ENCODE assay signal across 1 cellular context in genomic region chr10:91690412-91690811, GRCh38.
TF ChIP-seq lines count a peak whose summit lies in the region.

No MANE protein-coding gene starts in this region.

TF ChIP-seq in GM23338, 12 proteins besides CTCF, POLR2A, EP300 and RAD21 (continued from another document):
- TF ChIP-seq REST (IDR thresholded peaks at IDR 0.05; ENCODE audit: unreplicated experiment) (no peak), ZNF462 (CRISPR knock-in tag; IDR thresholded peaks at IDR 0.05) (no peak), CREB1 (CRISPR knock-in tag; IDR thresholded peaks at IDR 0.05; ENCODE audit: low read depth) (no peak), STAT1 (IDR thresholded peaks at IDR 0.05; ENCODE audit: unreplicated experiment) (no peak)
